ENCODE assay signal across 13 cellular contexts in genomic region chr3:146540978-146541377, GRCh38. TPM values are rescaled to one million over a fixed set of nuclear protein-coding genes. Genes with fewer than 3 reads are reported as not detected.
DNase-seq lines count a peak whose midpoint lies in the region; ATAC-seq and TF ChIP-seq lines count a peak whose summit lies in the region.
"Had no signal": no experiment of that assay in that cellular context is flagged by ENCODE, and none has a peak within 500 bp of the region (broad histone marks: within the 10 kb centered on the region; RNA-seq: fewer than 3 reads in every experiment).

No MANE protein-coding gene starts in this region.

- WGBS in psoas muscle, 3 donors, result 74 to 83% (median 83%) methylated on average over 1 of the region's 1 CpG

- peaks cover 0 to 6% (median 0%) of the 10 kb centered on the region in 3 donors for H3K27me3 ChIP-seq in psoas muscle (ENCODE audit: insufficient read depth in 3 of 3, low read length in 2 of 3)

- peak overlapping the region; percentile 91 to 99 (median 95) for H3K27ac Mint-ChIP-seq in CD14-positive monocyte

- H3K4me3 Mint-ChIP-seq in CD14-positive monocyte, result peak overlapping the region; percentile 24 to 99

- H3K9me3 Mint-ChIP-seq in CD14-positive monocyte, result no peaks in the 10 kb centered on the region

- DNase-seq in CD14-positive monocyte (ENCODE audit: low spot score) (no peak), coronary artery (ENCODE audit: low spot score) (no peak), psoas muscle (no peak), iPS-NIHi11 (ENCODE audit: low spot score) (no peak)
- DNase-seq: activated gamma-delta T cell treated with Interleukin-2 at 50 U/mL for 16 hours; cortex of kidney; foreskin fibroblast; H7; NCI-H1417 treated with DMSO at 0.1 percent for 48 hours; stimulated activated naive CD4-positive, alpha-beta T cell had no signal

- intact Hi-C loops in CD14-positive monocyte (cut with micrococcal nuclease), result no loop called here
- intact Hi-C loops in psoas muscle (cut with DNase I), result no loop called here

- ATAC-seq in psoas muscle (no peak), GM19023 (IDR thresholded peaks at IDR 0.05; ENCODE audit: unreplicated experiment) (no peak), GM18519 (IDR thresholded peaks at IDR 0.05; ENCODE audit: low FRiP score, unreplicated experiment) (no peak)

- peaks cover 0 to 2% (median 2%) of the 10 kb centered on the region in 3 donors for H3K27me3 Mint-ChIP-seq in CD14-positive monocyte (ENCODE audit: low read depth in 3 of 3)

- peaks cover 27 to 45% of the 10 kb centered on the region in 2 donors for H3K36me3 Mint-ChIP-seq in CD14-positive monocyte

- H3K4me1 ChIP-seq in psoas muscle, result peaks cover 5% of the 10 kb centered on the region

- peak overlapping the region in 1 of 2 donors; percentile 46 for H3K27ac ChIP-seq in coronary artery
- no peak overlapping the region for H3K27ac ChIP-seq in psoas muscle

- no peaks in the 10 kb centered on the region for H3K36me3 ChIP-seq in psoas muscle (ENCODE audit: insufficient read depth in 1 of 2, low read depth in 1 of 2)

- H3K9me3 ChIP-seq in psoas muscle, result no peaks in the 10 kb centered on the region

- H3K4me3 ChIP-seq in GM08714 (ENCODE audit: low read length), result peak overlapping the region; percentile 13; the same call in 1 of the 2 replicates
- peak overlapping the region; percentile 77 for H3K4me3 ChIP-seq in coronary artery
- H3K4me3 ChIP-seq in psoas muscle, result peak overlapping the region; percentile 74

- H3K4me1 Mint-ChIP-seq in CD14-positive monocyte, result peaks cover 63% of the 10 kb centered on the region

- TF ChIP-seq CTCF in CD14-positive monocyte (IDR thresholded peaks at IDR 0.05) (no peak), coronary artery (IDR thresholded peaks at IDR 0.05) (no peak), psoas muscle (IDR thresholded peaks at IDR 0.05) (no peak)

RNA-seq across cellular contexts. Expression of gene PLSCR1, which starts 3.4 kb away (rescaled TPM):
- polyA plus RNA-seq in CD14-positive monocyte (100 to 1,000 TPM; 127 to 221 TPM), psoas muscle (10 to 100 TPM in 1 of 3 donors, 1 to 10 TPM in 2; 7.1 to 13.1 (median 8.0) TPM)
- total RNA-seq in psoas muscle, result 10 to 100 TPM; 11.1 to 31.0 (median 21.0) TPM

Comparison
In these comparisons a context has a peak if more than half of its experiments do, and no peak if none do; other contexts are left out.
1. H3K4me3 ChIP-seq: peak in every context shown above with its lines; median percentile 77 in coronary artery; 74 in psoas muscle; 13 in GM08714.
2. RNA of gene PLSCR1, which starts 3.4 kb away (polyA plus RNA-seq): 127 to 221 TPM in CD14-positive monocyte; 7.1 to 13.1 TPM in psoas muscle; every median in the first group is over 4 times any median in the second.